ENCODE assay signal across 8 cellular contexts in the genomic region with DNA sequence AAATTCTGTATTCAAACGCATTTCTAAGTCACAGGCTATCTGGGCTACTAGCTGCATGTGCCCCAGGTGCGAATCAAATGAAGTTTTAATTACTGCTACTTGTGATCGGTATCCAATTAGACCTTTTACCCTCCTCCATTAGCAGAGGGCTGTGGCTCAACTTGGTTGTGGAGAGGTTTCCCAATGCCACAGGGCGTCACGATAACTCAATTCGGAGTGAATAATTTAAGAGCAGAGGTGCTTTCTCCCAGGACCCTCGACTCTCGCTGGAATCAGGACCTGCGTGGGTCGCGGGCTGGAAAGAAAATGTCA. TPM values are rescaled to one million over a fixed set of nuclear protein-coding genes. Genes with fewer than 3 reads are reported as not detected.
A peak's percentile ranks its signal among the peaks of the same experiment; 100 is the strongest.
DNase-seq lines count a peak whose midpoint lies in the region; ATAC-seq, FAIRE-seq and TF ChIP-seq lines count a peak whose summit lies in the region.

No MANE protein-coding gene starts in this region.

- WGBS in esophagus squamous epithelium, 2 donors = 0 to 4% methylated on average over 6 to 10 of the region's 11 CpGs
- WGBS in pancreas, 2 donors = 0 to 1% methylated on average over 11 of the region's 11 CpGs

- H3K36me3 ChIP-seq in Peyer's patch = peaks cover 0 to 5% (median 0%) of the 10 kb centered on the region in 3 donors
- H3K36me3 ChIP-seq in esophagus squamous epithelium = peaks cover 0 to 12% (median 0%) of the 10 kb centered on the region in 3 donors
- peaks cover 0 to 3% (median 3%) of the 10 kb centered on the region in 3 donors for H3K36me3 ChIP-seq in pancreas

- DNase-seq in NOMO-1 treated with DMSO at 0.1 percent for 48 hours (lab: John Stamatoyannopoulos, UW; ENCODE audit: unreplicated experiment) (peak; percentile 64), NOMO-1 treated with dmso at 0.1 percent for 144 hours (lab: John Stamatoyannopoulos, UW; ENCODE audit: unreplicated experiment) (no peak), Peyer's patch (no peak), esophagus squamous epithelium (lab: John Stamatoyannopoulos, UW) (no peak), pancreas (no peak), Ammon's horn (ENCODE audit: low spot score) (no peak), cerebellum (ENCODE audit: low spot score) (no peak)

- no peak for TF ChIP-seq CTCF in Peyer's patch (IDR thresholded peaks at IDR 0.05)
- TF ChIP-seq CTCF in esophagus squamous epithelium (IDR thresholded peaks at IDR 0.05) = no peak
- no peak for TF ChIP-seq CTCF in pancreas (IDR thresholded peaks at IDR 0.05)

- H3K4me1 ChIP-seq in Peyer's patch (peaks cover 0 to 11% (median 1%) of the 10 kb centered on the region in 4 donors), esophagus squamous epithelium (peaks cover 0 to 30% (median 14%) of the 10 kb centered on the region in 3 donors), pancreas (peaks cover 6 to 11% (median 6%) of the 10 kb centered on the region in 3 donors)

- TF ChIP-seq POLR2A in Peyer's patch (IDR thresholded peaks at IDR 0.05) (no peak), esophagus squamous epithelium (IDR thresholded peaks at IDR 0.05) (no peak)

- ATAC-seq in HG02884 (IDR thresholded peaks at IDR 0.05; ENCODE audit: unreplicated experiment) (peak; percentile 10), pancreas (peak; percentile 30 to 48 (median 38))

- intact Hi-C loops in esophagus squamous epithelium (cut with DNase I) = no loop called here
- intact Hi-C loops in pancreas (cut with DNase I) = no loop called here

- H3K9me3 ChIP-seq in Peyer's patch (no peaks in the 10 kb centered on the region), esophagus squamous epithelium (no peaks in the 10 kb centered on the region), pancreas (no peaks in the 10 kb centered on the region)

- H3K27ac ChIP-seq in Peyer's patch = peak overlapping the region; percentile 89 to 99 (median 96)
- H3K27ac ChIP-seq in esophagus squamous epithelium = peak overlapping the region; percentile 92 to 98 (median 96)
- peak overlapping the region; percentile 93 to 98 (median 96) for H3K27ac ChIP-seq in pancreas

- no peak for FAIRE-seq in pancreas (lab: Jason Lieb, UNC)

- H3K27me3 ChIP-seq in Peyer's patch (no peaks in the 10 kb centered on the region), esophagus squamous epithelium (no peaks in the 10 kb centered on the region), pancreas (no peaks in the 10 kb centered on the region)

- peak overlapping the region; percentile 57 to 80 (median 71) for H3K4me3 ChIP-seq in Peyer's patch
- H3K4me3 ChIP-seq in esophagus squamous epithelium = peak overlapping the region; percentile 58 to 73 (median 69)
- H3K4me3 ChIP-seq in pancreas = peak overlapping the region; percentile 58 to 75 (median 64)

RNA-seq across cellular contexts. Expression of gene SAYSD1, which starts 0.6 kb away (rescaled TPM):
- total RNA-seq in Peyer's patch = 10 to 100 TPM; 12.4 to 24.7 (median 19.1) TPM
- 10 to 100 TPM; 11.0 to 12.6 (median 11.6) TPM for total RNA-seq in esophagus squamous epithelium
- 10 to 100 TPM in 1 of 6 donors, 1 to 10 TPM in 5; 5.8 to 10.0 (median 7.5) TPM for total RNA-seq in pancreas
- 10 to 100 TPM in 1 of 2 donors, 1 to 10 TPM in 1; 10.0 to 12.4 TPM for polyA plus RNA-seq in pancreas
- total RNA-seq in cerebellum = 20.8 TPM
